In genomic region chr16:56729736-56730662, GRCh38 we compare ENCODE assay signal across 8 cellular contexts. TPM values are rescaled to one million over a fixed set of nuclear protein-coding genes. Genes with fewer than 3 reads are reported as not detected.
DNase-seq lines count a peak whose midpoint lies in the region; ATAC-seq lines count a peak whose summit lies in the region.

Gene NUP93, plus strand, starts transcription at chr16:56730129. Its CDS starts 18,119 bp downstream, at chr16:56748248.

- H3K9ac ChIP-seq in endocrine pancreas (ENCODE audit: control insufficient read depth, insufficient read depth, low read length): peak within 1 kb of the TSS; percentile 70

- DNase-seq in COLO668 (lab: John Stamatoyannopoulos, UW; ENCODE audit: unreplicated experiment) (peak; percentile 95), HUDEP-2 (lab: John Stamatoyannopoulos, UW; ENCODE audit: unreplicated experiment in 76 of 76) (peak in 74 of 76 experiments; percentile 34 to 93 (median 85)), NOMO-1 treated with dmso at 0.1 percent for 144 hours (lab: John Stamatoyannopoulos, UW; ENCODE audit: unreplicated experiment) (peak; percentile 92), mesenteric fat pad (ENCODE audit: low spot score) (peak; percentile 97)
- DNase-seq in activated CD8-positive, alpha-beta memory T cell treated with anti-CD3 and anti-CD28 coated beads for 48 hours (ENCODE audit: low read depth in 2 of 3, low spot score in 2 of 3): peak; percentile 66 to 77 (median 76)
- DNase-seq in stimulated activated CD8-positive, alpha-beta memory T cell treated with anti-CD3 and anti-CD28 coated beads, Interleukin-15, amount 100 ng/mL, for 1 hour (ENCODE audit: low read depth): peak; percentile 75

- H3K36me3 ChIP-seq in endocrine pancreas (ENCODE audit: control insufficient read depth, insufficient read depth, low read length): no peaks in the 10 kb centered on the region

- H3K9me3 ChIP-seq in endocrine pancreas (ENCODE audit: control insufficient read depth, low read length): no peaks in the 10 kb centered on the region

- ATAC-seq in GM21367 (IDR thresholded peaks at IDR 0.05; ENCODE audit: unreplicated experiment): peak; percentile 56

- H3K4me3 ChIP-seq in endocrine pancreas (ENCODE audit: control insufficient read depth, insufficient read depth, low read length): peak within 1 kb of the TSS; percentile 68

- H3K27me3 ChIP-seq in endocrine pancreas (ENCODE audit: control insufficient read depth, insufficient read depth, low read length): no peaks in the 10 kb centered on the region

- H3K4me1 ChIP-seq in endocrine pancreas (ENCODE audit: control insufficient read depth, insufficient read depth, low read length): peaks cover 7% of the 10 kb centered on the region

RNA-seq across cellular contexts. Expression of gene NUP93, which starts in this region (rescaled TPM):
- 52.7 TPM for total RNA-seq in mesenteric fat pad

Comparison
In these comparisons a context has a peak if more than half of its experiments do, and no peak if none do; other contexts are left out.
1. Peak in every context shown above with its lines: DNase-seq, ATAC-seq and H3K4me3 ChIP-seq.